ENCODE assay signal across 8 cellular contexts in genomic region chr6:32178547-32179440, GRCh38. TPM values are rescaled to one million over a fixed set of nuclear protein-coding genes. Genes with fewer than 3 reads are reported as not detected.
DNase-seq lines count a peak whose midpoint lies in the region; ATAC-seq, FAIRE-seq and TF ChIP-seq lines count a peak whose summit lies in the region.

No MANE protein-coding gene starts in this region.

- intact Hi-C loops in IMR-90 (cut with micrococcal nuclease) = loop anchor here (5.0 kb wide), 1 partner anchor 61 kb away; no protein-coding TSS in a partner anchor
- intact Hi-C loops in K562 (cut with micrococcal nuclease) = loop anchor here (2.0 to 10.0 kb wide), 3 partner anchors 60 to 514 kb away; partner anchors contain the start of genes C6orf47, CSNK2B, GPANK1 and HSPA1B
- intact Hi-C loops in aorta (cut with DNase I) = loop anchor here in 1 of 2 donors (1.0 to 10.0 kb wide), 5 partner anchors 48 to 636 kb away; partner anchors contain the start of genes DDX39B, DXO, FKBPL and ZBTB12

- BruUV-seq in IMR-90 (replicated peaks; lab: Mats Ljungman, UMichigan) = no TSS peak
- TSS peak; percentile 71 for BruUV-seq in K562 (replicated peaks; lab: Mats Ljungman, UMichigan)

- TF ChIP-seq POLR2A in IMR-90 (IDR thresholded peaks at IDR 0.05; ENCODE audit: low read depth, low read length) (0 out of 2 replicates have a peak, but pooled peaks have one; percentile 1), K562 (conservative IDR thresholded peaks at IDR 0.05) (peak; percentile 4)

- H2AK5ac ChIP-seq in IMR-90 (ENCODE audit: low read depth, low read length) = peak overlapping the region; percentile 92

- peak overlapping the region; percentile 93 for H3K27ac Mint-ChIP-seq in memory B cell

- H2BK120ac ChIP-seq in IMR-90 (ENCODE audit: low read depth, low read length) = no peak overlapping the region

- FAIRE-seq in K562 (lab: Jason Lieb, UNC) = no peak

- no peak overlapping the region for H2BK20ac ChIP-seq in IMR-90 (ENCODE audit: low read depth, low read length)

- H4K20me1 ChIP-seq in IMR-90 (ENCODE audit: insufficient read depth, low read length) (peaks cover 3% of the 10 kb centered on the region; the same call in 1 of the 2 replicates), K562 (replicated peaks; ENCODE audit: control insufficient read depth, insufficient read depth, low read length) (no peaks in the 10 kb centered on the region)

- H3K27ac ChIP-seq in IMR-90 (ENCODE audit: insufficient read depth, low read length) = peak overlapping the region; percentile 69
- peak overlapping the region; percentile 94 for H3K27ac ChIP-seq in K562 (ENCODE audit: extremely low read depth, low read depth, low read length)
- H3K27ac ChIP-seq in aorta (ENCODE audit: low read depth in 1 of 2, low read length in 2 of 2) = peak overlapping the region in 1 of 2 donors; percentile 49

- H3K4me3 ChIP-seq in BJ (ENCODE audit: low read depth, low read length) (peak overlapping the region; percentile 97), IMR-90 (ENCODE audit: insufficient read depth, low read depth, low read length) (peak overlapping the region; percentile 65), K562 (peak overlapping the region; percentile 88), aorta (ENCODE audit: low read length in 2 of 2) (peak overlapping the region; percentile 45 to 54)

- H3K4me3 Mint-ChIP-seq in memory B cell = peak overlapping the region; percentile 89

- no peaks in the 10 kb centered on the region for H3K9me3 ChIP-seq in IMR-90 (ENCODE audit: control insufficient read depth, insufficient read depth, low read length)
- H3K9me3 ChIP-seq in K562 (replicated peaks; ENCODE audit: control insufficient read depth, insufficient read depth, low read depth, low read length) = no peaks in the 10 kb centered on the region
- H3K9me3 ChIP-seq in aorta (ENCODE audit: control insufficient read depth, low read length) = no peaks in the 10 kb centered on the region

- dilution Hi-C loops in IMR-90 (cut with HindIII; ENCODE audit: low sequenced_read_pairs, unreplicated experiment) = no loop called here

- H2BK5ac ChIP-seq in IMR-90 (ENCODE audit: low read depth, low read length, poor library complexity, severe bottlenecking) = peak overlapping the region; percentile 66

- 1 to 100% methylated on average over 1 to 10 of the region's 24 CpGs for WGBS in IMR-90 (ENCODE audit: extremely low coverage in 2 of 2, insufficient read length in 1 of 2), 2 experiments
- under 1% methylated on average over 24 of the region's 24 CpGs for WGBS in K562 (ENCODE audit: insufficient coverage, low coverage, missing lambda C conversion rate)
- WGBS in aorta, 2 donors = 3 to 4% methylated on average over 24 of the region's 24 CpGs

- H4K8ac ChIP-seq in IMR-90 (ENCODE audit: low read depth in 2 of 2, low read length in 2 of 2) = peak overlapping the region; percentile 58 to 70; a peak in 2 of 4 replicates

- POLR2A ChIA-PET in BJ (lab: Charles Lee) = no interaction called here
- POLR2A ChIA-PET in IMR-90 (lab: Charles Lee; ENCODE audit: unreplicated experiment) = no interaction called here
- POLR2A ChIA-PET in K562 (lab: Yijun Ruan, JAX) = interaction anchor here (0.6 to 4.5 kb wide), 9 partner anchors 11 to 794 kb away, joined by 3 to 30 read pairs (median 6); partner anchors contain the start of genes ATF6B, EGFL8, FKBPL and PBX2

- H3K9me3 Mint-ChIP-seq in memory B cell = peaks cover 1% of the 10 kb centered on the region

- in situ Hi-C loops in IMR-90 (cut with MboI; ENCODE audit: low sequenced_read_pairs) (loop anchor here (10.0 to 25.0 kb wide), 2 partner anchors 204 to 784 kb away; partner anchors contain the start of genes BRD2, DXO and HLA-DMA), K562 (cut with MboI) (no loop called here)

- H3K4ac ChIP-seq in IMR-90 (ENCODE audit: low read depth, low read length) = peak overlapping the region; percentile 87

- peak overlapping the region; percentile 85 for H4K91ac ChIP-seq in IMR-90 (ENCODE audit: insufficient read depth, low read depth, low read length)

- H3K36me3 ChIP-seq in BJ (ENCODE audit: control insufficient read depth, insufficient read depth, low read length) (peaks cover 15% of the 10 kb centered on the region), IMR-90 (ENCODE audit: control insufficient read depth, insufficient read depth, low read length) (peaks cover 18% of the 10 kb centered on the region; the same call in 1 of the 2 replicates), K562 (ENCODE audit: control insufficient read depth, insufficient read depth, low read length) (peaks cover 56% of the 10 kb centered on the region; the same call in 2 of the 3 replicates), aorta (ENCODE audit: control insufficient read depth in 1 of 2, insufficient read depth in 2 of 2, low read length in 1 of 2) (no peaks in the 10 kb centered on the region)

- TF ChIP-seq EP300 in K562 (IDR thresholded peaks at IDR 0.05; ENCODE audit: low read length) = no peak; the same call in 1 of the 2 replicates

- H3K18ac ChIP-seq in IMR-90 (ENCODE audit: low read depth, low read length) = peak overlapping the region; percentile 3; the same call in 1 of the 2 replicates

- H3K56ac ChIP-seq in IMR-90 (ENCODE audit: extremely low read depth, insufficient read depth, low read length) = peak overlapping the region; percentile 46; the same call in 1 of the 2 replicates

- peak overlapping the region; percentile 95 for H3K14ac ChIP-seq in IMR-90 (replicated peaks; ENCODE audit: low read depth, low read length)

- H2AFZ ChIP-seq in IMR-90 (replicated peaks; ENCODE audit: low read length, poor library complexity) (peak overlapping the region; percentile 85), K562 (ENCODE audit: low read depth, low read length) (peak overlapping the region; percentile 71)

- no peak overlapping the region; the same call in 2 of the 3 replicates for H2BK15ac ChIP-seq in IMR-90 (ENCODE audit: low read depth, low read length)

- ATAC-seq in IMR-90 (ENCODE audit: low read depth) = no peak
- ATAC-seq in K562 = peak; percentile 11
- no peak for ATAC-seq in memory B cell (ENCODE audit: low read depth)
- ATAC-seq in aorta (ENCODE audit: low FRiP score) = no peak
- no peak for ATAC-seq in omental fat pad (ENCODE audit: low FRiP score)
- ATAC-seq in GM19324 (IDR thresholded peaks at IDR 0.05; ENCODE audit: low FRiP score, unreplicated experiment) = no peak

- H2AK9ac ChIP-seq in IMR-90 (replicated peaks; ENCODE audit: low read depth, low read length, poor library complexity) = peak overlapping the region; percentile 92

- H3K4me1 ChIP-seq in IMR-90 (ENCODE audit: control insufficient read depth, insufficient read depth, low read length) (peaks cover 5% of the 10 kb centered on the region), K562 (replicated peaks in 1 of 2; ENCODE audit: control insufficient read depth in 2 of 2, insufficient read depth in 2 of 2, low read length in 2 of 2) (peaks cover 48 to 57% of the 10 kb centered on the region in 2 experiments), aorta (ENCODE audit: control insufficient read depth in 1 of 2, insufficient read depth in 2 of 2, low read length in 2 of 2) (peaks cover 0 to 2% of the 10 kb centered on the region in 2 donors)

- H3K27me3 ChIP-seq in BJ (ENCODE audit: control insufficient read depth, insufficient read depth, low read length) (no peaks in the 10 kb centered on the region), IMR-90 (ENCODE audit: control insufficient read depth, insufficient read depth, low read length) (no peaks in the 10 kb centered on the region), K562 (ENCODE audit: control insufficient read depth in 2 of 2, insufficient read depth in 2 of 2, low read length in 2 of 2) (no peaks in the 10 kb centered on the region), aorta (ENCODE audit: control insufficient read depth in 1 of 2, insufficient read depth in 2 of 2, low read length in 1 of 2) (no peaks in the 10 kb centered on the region)

- H3K9ac ChIP-seq in IMR-90 (ENCODE audit: low read depth, low read length) (peak overlapping the region; percentile 92), K562 (ENCODE audit: insufficient read depth in 1 of 2, low read depth in 2 of 2, low read length in 2 of 2) (peak overlapping the region; percentile 86 to 91)

- DNase-seq in BJ (ENCODE audit: low read depth) (no peak), IMR-90 (no peak), K562 (ENCODE audit: extremely low read depth in 1 of 4, low spot score in 3 of 4) (peak; percentile 37 to 59 (median 54)), memory B cell (ENCODE audit: low spot score in 2 of 2) (no peak), aorta (no peak), omental fat pad (ENCODE audit: low spot score) (no peak), NCI-H1105 (lab: John Stamatoyannopoulos, UW) (no peak)

- peaks cover 67% of the 10 kb centered on the region for H3K79me2 ChIP-seq in K562 (ENCODE audit: control insufficient read depth, insufficient read depth, low read length)

- H3K4me1 Mint-ChIP-seq in memory B cell = peaks cover 52% of the 10 kb centered on the region

- TF ChIP-seq RAD21 in IMR-90 (IDR thresholded peaks at IDR 0.05; ENCODE audit: low read length) (no peak), K562 (CRISPR knock-in tag; conservative IDR thresholded peaks at IDR 0.05 in 1 of 2, IDR thresholded peaks at IDR 0.05 in 1 of 2) (no peak)

- TF ChIP-seq CTCF in BJ (IDR thresholded peaks at IDR 0.05; ENCODE audit: insufficient read depth, low read depth, low read length) (no peak), IMR-90 (conservative IDR thresholded peaks at IDR 0.05; ENCODE audit: low read depth, low read length) (no peak), K562 (IDR thresholded peaks at IDR 0.05 in 2 of 3, conservative IDR thresholded peaks at IDR 0.05 in 1 of 3; ENCODE audit: insufficient read depth in 2 of 3, low read depth in 1 of 3, low read length in 3 of 3) (no peak; a peak in 1 of 6 replicates), omental fat pad (IDR thresholded peaks at IDR 0.05) (no peak)

- no peaks in the 10 kb centered on the region for H3K27me3 Mint-ChIP-seq in memory B cell

- peak overlapping the region; percentile 86 for H3K23ac ChIP-seq in IMR-90 (ENCODE audit: low read depth, low read length)

- H3K9me1 ChIP-seq in IMR-90 (ENCODE audit: insufficient read depth, low read length) (peaks cover 19% of the 10 kb centered on the region), K562 (ENCODE audit: control insufficient read depth, insufficient read depth, low read length) (peaks cover 7% of the 10 kb centered on the region)

- H3K79me1 ChIP-seq in IMR-90 (ENCODE audit: low read depth in 1 of 2, low read length in 2 of 2) = peaks cover 22 to 50% of the 10 kb centered on the region in 2 experiments

- peak overlapping the region; percentile 38 for H4K5ac ChIP-seq in IMR-90 (ENCODE audit: low read depth, low read length)

- H3K4me2 ChIP-seq in IMR-90 (ENCODE audit: low read depth, low read length) = peak overlapping the region; percentile 99
- H3K4me2 ChIP-seq in K562 (ENCODE audit: insufficient read depth, low read length) = peak overlapping the region; percentile 100

- CTCF ChIA-PET in BJ (lab: Yijun Ruan, JAX) = interaction anchor here (0.6 to 1.5 kb wide), 2 partner anchors 17 to 774 kb away, joined by 4 to 5 read pairs; partner anchors contain the start of gene HLA-DMA
- CTCF ChIA-PET in IMR-90 (lab: Yijun Ruan, JAX) = interaction anchor here (0.6 kb wide), 1 partner anchor 190 kb away, joined by 4 read pairs; no protein-coding TSS in a partner anchor
- CTCF ChIA-PET in K562 (lab: Yijun Ruan, JAX; ENCODE audit: low intra/inter-chr PET ratio) = no interaction called here

- peaks cover 16% of the 10 kb centered on the region for H3K36me3 Mint-ChIP-seq in memory B cell

RNA-seq across cellular contexts. Expression of gene RNF5, which starts 0.6 kb away (rescaled TPM):
- polyA plus RNA-seq in BJ (2011; rRNA removed) = 40.2 and 44.4 TPM in 2 replicates
- polyA minus RNA-seq in BJ (2011; rRNA and poly(A)+ RNA removed) = 16.2 and 22.9 TPM in 2 replicates
- total RNA-seq in IMR-90 (2012; rRNA removed) = 18.8 and 28.1 TPM in 2 replicates
- polyA plus RNA-seq in IMR-90 (2012; rRNA removed) = 34.1 and 41.4 TPM in 2 replicates
- 33.4 and 41.0 TPM in 2 replicates for polyA plus RNA-seq in IMR-90 (2012; cell fraction: cytosol; rRNA removed)
- polyA plus RNA-seq in IMR-90 (2012; cell fraction: nucleus; rRNA removed; ENCODE audit: low replicate concordance) = 16.1 and 29.7 TPM in 2 replicates
- total RNA-seq in K562 (2011; cell fraction: chromatin; rRNA removed; ENCODE audit: low replicate concordance) = 19.1 and 20.3 TPM in 2 replicates
- 21.5 and 22.6 TPM in 2 replicates for total RNA-seq in K562 (2011; cell fraction: nucleolus; rRNA removed)
- total RNA-seq in K562 (2011; cell fraction: nucleoplasm; rRNA removed) = 36.4 and 49.9 TPM in 2 replicates
- 129 and 156 TPM in 2 replicates for total RNA-seq in K562 (2014; rRNA removed)
- total RNA-seq in K562 (2014; rRNA removed; fragmentation: Illumina TruSeq; extraction: Trizol) = 123 and 128 TPM in 2 replicates
- total RNA-seq in K562 (2015; rRNA removed; fragmentation: Illumina TruSeq; extraction: Trizol) = 99.1 and 110 TPM in 2 replicates
- 149 and 154 TPM in 2 replicates for total RNA-seq in K562 (2021)
- 161 and 163 TPM in 2 replicates for polyA plus RNA-seq in K562 (2011; rRNA removed)
- polyA plus RNA-seq in K562 (2011; cell fraction: cytosol; rRNA removed) = 240 and 251 TPM in 2 replicates
- polyA plus RNA-seq in K562 (2011; cell fraction: nucleus; rRNA removed) = 54.9 and 71.1 TPM in 2 replicates
- 213 and 399 TPM in 2 replicates for polyA plus RNA-seq in K562 (2012)
- polyA plus RNA-seq in K562 (2014; fragmentation: Illumina TruSeq; extraction: Trizol) = 227 and 245 TPM in 2 replicates
- 10 to 100 TPM; 62.2 to 95.5 TPM for polyA plus RNA-seq in K562 (2014; fragmentation: Nextera tagmentation; extraction: Ambion mirVana)
- 207 and 223 TPM in 2 replicates for polyA plus RNA-seq in K562 (2014; rRNA removed)
- polyA minus RNA-seq in K562 (2011; rRNA and poly(A)+ RNA removed) = 48.7 TPM in 2 replicates
- 29.3 and 40.5 TPM in 2 replicates for polyA minus RNA-seq in K562 (2011; cell fraction: cytosol; rRNA and poly(A)+ RNA removed)
- 9.3 and 18.2 TPM in 2 replicates for polyA minus RNA-seq in K562 (2011; cell fraction: nucleus; rRNA and poly(A)+ RNA removed)
- 10 to 100 TPM; 35.0 to 44.5 TPM for total RNA-seq in aorta
- 100 to 1,000 TPM in 1 of 2 donors, 10 to 100 TPM in 1; 64.1 to 109 TPM for polyA plus RNA-seq in aorta
- total RNA-seq in omental fat pad = 10 to 100 TPM; 35.1 to 59.1 (median 50.6) TPM

RNA-seq across cellular contexts. Expression of gene AGPAT1, which starts 2.9 kb away (rescaled TPM):
- polyA plus RNA-seq in BJ (2011; rRNA removed) (117 and 158 TPM in 2 replicates), IMR-90 (2012; rRNA removed) (116 and 126 TPM in 2 replicates), K562 (2011; rRNA removed) (78.7 and 138 TPM in 2 replicates), K562 (2014; fragmentation: Illumina TruSeq; extraction: Trizol) (165 and 176 TPM in 2 replicates), K562 (2014; fragmentation: Nextera tagmentation; extraction: Ambion mirVana) (10 to 100 TPM; 37.9 to 43.6 TPM), K562 (2014; rRNA removed) (78.2 and 78.4 TPM in 2 replicates), aorta (10 to 100 TPM; 42.9 to 54.8 TPM)
- polyA minus RNA-seq in BJ (2011; rRNA and poly(A)+ RNA removed) = 114 and 212 TPM in 2 replicates
- total RNA-seq in IMR-90 (2012; rRNA removed) (27.2 TPM in 2 replicates), K562 (2014; rRNA removed) (69.4 and 115 TPM in 2 replicates), K562 (2014; rRNA removed; fragmentation: Illumina TruSeq; extraction: Trizol) (45.4 and 51.9 TPM in 2 replicates), K562 (2015; rRNA removed; fragmentation: Illumina TruSeq; extraction: Trizol) (53.2 and 54.1 TPM in 2 replicates), K562 (2021) (107 and 109 TPM in 2 replicates), aorta (10 to 100 TPM; 36.2 to 41.7 TPM), omental fat pad (10 to 100 TPM; 26.4 to 40.9 (median 35.7) TPM)
- 104 and 146 TPM in 2 replicates for polyA plus RNA-seq in IMR-90 (2012; cell fraction: cytosol; rRNA removed)
- 76.1 and 123 TPM in 2 replicates for polyA plus RNA-seq in IMR-90 (2012; cell fraction: nucleus; rRNA removed; ENCODE audit: low replicate concordance)
- total RNA-seq in K562 (2011; cell fraction: chromatin; rRNA removed; ENCODE audit: low replicate concordance) = 57.1 and 153 TPM in 2 replicates
- total RNA-seq in K562 (2011; cell fraction: nucleolus; rRNA removed) = 190 and 234 TPM in 2 replicates
- 210 and 316 TPM in 2 replicates for total RNA-seq in K562 (2011; cell fraction: nucleoplasm; rRNA removed)
- polyA plus RNA-seq in K562 (2011; cell fraction: cytosol; rRNA removed) = 220 and 272 TPM in 2 replicates
- 108 and 142 TPM in 2 replicates for polyA plus RNA-seq in K562 (2011; cell fraction: nucleus; rRNA removed)
- 133 and 141 TPM in 2 replicates for polyA plus RNA-seq in K562 (2012)
- polyA minus RNA-seq in K562 (2011; rRNA and poly(A)+ RNA removed) = 92.5 and 120 TPM in 2 replicates
- 98.4 and 124 TPM in 2 replicates for polyA minus RNA-seq in K562 (2011; cell fraction: cytosol; rRNA and poly(A)+ RNA removed)
- polyA minus RNA-seq in K562 (2011; cell fraction: nucleus; rRNA and poly(A)+ RNA removed) = 25.2 and 30.5 TPM in 2 replicates

RNA-seq across cellular contexts. Expression of gene AGER, which starts 5.3 kb away (rescaled TPM):
- 2.4 and 2.6 TPM in 2 replicates for polyA plus RNA-seq in BJ (2011; rRNA removed)
- 0.36 and 1.00 TPM in 2 replicates for polyA minus RNA-seq in BJ (2011; rRNA and poly(A)+ RNA removed)
- 0.18 and 0.28 TPM in 2 replicates for total RNA-seq in IMR-90 (2012; rRNA removed)
- polyA plus RNA-seq in IMR-90 (2012; rRNA removed) = 4.2 and 4.9 TPM in 2 replicates
- polyA plus RNA-seq in IMR-90 (2012; cell fraction: cytosol; rRNA removed) = 1.1 and 2.2 TPM in 2 replicates
- 30.4 and 52.1 TPM in 2 replicates for polyA plus RNA-seq in IMR-90 (2012; cell fraction: nucleus; rRNA removed; ENCODE audit: low replicate concordance)
- 28.3 and 66.0 TPM in 2 replicates for total RNA-seq in K562 (2011; cell fraction: chromatin; rRNA removed; ENCODE audit: low replicate concordance)
- total RNA-seq in K562 (2011; cell fraction: nucleolus; rRNA removed) = 35.5 and 36.5 TPM in 2 replicates
- 27.8 and 29.8 TPM in 2 replicates for total RNA-seq in K562 (2011; cell fraction: nucleoplasm; rRNA removed)
- total RNA-seq in K562 (2014; rRNA removed) = 5.3 and 6.2 TPM in 2 replicates
- total RNA-seq in K562 (2014; rRNA removed; fragmentation: Illumina TruSeq; extraction: Trizol) = 2.0 and 2.2 TPM in 2 replicates
- 3.0 and 3.6 TPM in 2 replicates for total RNA-seq in K562 (2015; rRNA removed; fragmentation: Illumina TruSeq; extraction: Trizol)
- total RNA-seq in K562 (2021) = 7.8 and 11.5 TPM in 2 replicates
- 4.1 and 7.9 TPM in 2 replicates for polyA plus RNA-seq in K562 (2011; rRNA removed)
- polyA plus RNA-seq in K562 (2011; cell fraction: cytosol; rRNA removed) = 2.4 and 3.1 TPM in 2 replicates
- polyA plus RNA-seq in K562 (2011; cell fraction: nucleus; rRNA removed) = 75.1 and 86.2 TPM in 2 replicates
- 11.6 and 18.0 TPM in 2 replicates for polyA plus RNA-seq in K562 (2012)
- polyA plus RNA-seq in K562 (2014; fragmentation: Illumina TruSeq; extraction: Trizol) = 5.8 and 8.2 TPM in 2 replicates
- polyA plus RNA-seq in K562 (2014; fragmentation: Nextera tagmentation; extraction: Ambion mirVana) = 1 to 10 TPM; 1.2 to 1.8 TPM
- polyA plus RNA-seq in K562 (2014; rRNA removed) = 10.9 and 11.1 TPM in 2 replicates
- polyA minus RNA-seq in K562 (2011; rRNA and poly(A)+ RNA removed) = 0.78 and 0.81 TPM in 2 replicates
- polyA minus RNA-seq in K562 (2011; cell fraction: cytosol; rRNA and poly(A)+ RNA removed) = not detected in 2 replicates
- polyA minus RNA-seq in K562 (2011; cell fraction: nucleus; rRNA and poly(A)+ RNA removed) = 5.3 and 7.3 TPM in 2 replicates
- total RNA-seq in aorta = 10 to 100 TPM in 1 of 2 donors, 1 to 10 TPM in 1; 6.4 to 12.7 TPM
- 10 to 100 TPM in 1 of 2 donors, 1 to 10 TPM in 1; 1.4 to 16.5 TPM for polyA plus RNA-seq in aorta
- 1 to 10 TPM in 3 of 4 donors, under 1 TPM in 1; 0.48 to 9.3 (median 1.2) TPM for total RNA-seq in omental fat pad

RNA-seq across cellular contexts. Expression of gene PBX2, which starts 11.2 kb away (rescaled TPM):
- polyA plus RNA-seq in BJ (2011; rRNA removed) (59.5 and 73.5 TPM in 2 replicates), IMR-90 (2012; rRNA removed) (56.8 and 58.0 TPM in 2 replicates), K562 (2011; rRNA removed) (123 and 127 TPM in 2 replicates), K562 (2014; fragmentation: Illumina TruSeq; extraction: Trizol) (108 and 119 TPM in 2 replicates), K562 (2014; fragmentation: Nextera tagmentation; extraction: Ambion mirVana) (1 to 10 TPM; 1.9 to 2.8 TPM), K562 (2014; rRNA removed) (117 and 134 TPM in 2 replicates), aorta (10 to 100 TPM; 11.5 to 64.0 TPM)
- polyA minus RNA-seq in BJ (2011; rRNA and poly(A)+ RNA removed) = 19.9 and 41.0 TPM in 2 replicates
- total RNA-seq in IMR-90 (2012; rRNA removed) (13.9 and 17.7 TPM in 2 replicates), K562 (2014; rRNA removed) (55.6 and 63.8 TPM in 2 replicates), K562 (2014; rRNA removed; fragmentation: Illumina TruSeq; extraction: Trizol) (44.0 and 45.1 TPM in 2 replicates), K562 (2015; rRNA removed; fragmentation: Illumina TruSeq; extraction: Trizol) (60.0 and 62.5 TPM in 2 replicates), K562 (2021) (106 and 126 TPM in 2 replicates), aorta (10 to 100 TPM; 66.0 to 91.2 TPM), omental fat pad (10 to 100 TPM; 27.7 to 65.3 (median 34.6) TPM)
- polyA plus RNA-seq in IMR-90 (2012; cell fraction: cytosol; rRNA removed) = 28.8 and 42.1 TPM in 2 replicates
- polyA plus RNA-seq in IMR-90 (2012; cell fraction: nucleus; rRNA removed; ENCODE audit: low replicate concordance) = 262 and 270 TPM in 2 replicates
- total RNA-seq in K562 (2011; cell fraction: chromatin; rRNA removed; ENCODE audit: low replicate concordance) = 227 and 442 TPM in 2 replicates
- total RNA-seq in K562 (2011; cell fraction: nucleolus; rRNA removed) = 178 and 203 TPM in 2 replicates
- 185 and 217 TPM in 2 replicates for total RNA-seq in K562 (2011; cell fraction: nucleoplasm; rRNA removed)
- 105 and 142 TPM in 2 replicates for polyA plus RNA-seq in K562 (2011; cell fraction: cytosol; rRNA removed)
- 340 and 411 TPM in 2 replicates for polyA plus RNA-seq in K562 (2011; cell fraction: nucleus; rRNA removed)
- polyA plus RNA-seq in K562 (2012) = 110 and 127 TPM in 2 replicates
- polyA minus RNA-seq in K562 (2011; rRNA and poly(A)+ RNA removed) = 55.9 and 77.0 TPM in 2 replicates
- polyA minus RNA-seq in K562 (2011; cell fraction: cytosol; rRNA and poly(A)+ RNA removed) = 46.1 and 60.9 TPM in 2 replicates
- polyA minus RNA-seq in K562 (2011; cell fraction: nucleus; rRNA and poly(A)+ RNA removed) = 68.7 and 70.2 TPM in 2 replicates

RNA-seq across cellular contexts. Expression of gene GPSM3, which starts 13.6 kb away (rescaled TPM):
- polyA plus RNA-seq in BJ (2011; rRNA removed) = 9.8 and 13.3 TPM in 2 replicates
- 6.9 and 8.3 TPM in 2 replicates for polyA minus RNA-seq in BJ (2011; rRNA and poly(A)+ RNA removed)
- 3.0 and 3.9 TPM in 2 replicates for total RNA-seq in IMR-90 (2012; rRNA removed)
- 9.8 and 12.2 TPM in 2 replicates for polyA plus RNA-seq in IMR-90 (2012; rRNA removed)
- polyA plus RNA-seq in IMR-90 (2012; cell fraction: cytosol; rRNA removed) = 6.9 and 7.5 TPM in 2 replicates
- 6.9 and 8.2 TPM in 2 replicates for polyA plus RNA-seq in IMR-90 (2012; cell fraction: nucleus; rRNA removed; ENCODE audit: low replicate concordance)
- 11.8 and 26.5 TPM in 2 replicates for total RNA-seq in K562 (2011; cell fraction: chromatin; rRNA removed; ENCODE audit: low replicate concordance)
- 15.2 and 18.8 TPM in 2 replicates for total RNA-seq in K562 (2011; cell fraction: nucleolus; rRNA removed)
- 22.7 and 30.8 TPM in 2 replicates for total RNA-seq in K562 (2011; cell fraction: nucleoplasm; rRNA removed)
- 40.5 and 45.0 TPM in 2 replicates for total RNA-seq in K562 (2014; rRNA removed)
- 13.5 and 14.0 TPM in 2 replicates for total RNA-seq in K562 (2014; rRNA removed; fragmentation: Illumina TruSeq; extraction: Trizol)
- 22.3 and 22.4 TPM in 2 replicates for total RNA-seq in K562 (2015; rRNA removed; fragmentation: Illumina TruSeq; extraction: Trizol)
- total RNA-seq in K562 (2021) = 37.3 and 42.6 TPM in 2 replicates
- 24.4 and 51.8 TPM in 2 replicates for polyA plus RNA-seq in K562 (2011; rRNA removed)
- 44.6 and 52.4 TPM in 2 replicates for polyA plus RNA-seq in K562 (2011; cell fraction: cytosol; rRNA removed)
- polyA plus RNA-seq in K562 (2011; cell fraction: nucleus; rRNA removed) = 32.8 and 42.4 TPM in 2 replicates
- polyA plus RNA-seq in K562 (2012) = 34.2 and 146 TPM in 2 replicates
- polyA plus RNA-seq in K562 (2014; fragmentation: Illumina TruSeq; extraction: Trizol) = 39.6 and 46.5 TPM in 2 replicates
- polyA plus RNA-seq in K562 (2014; fragmentation: Nextera tagmentation; extraction: Ambion mirVana) = 1 to 10 TPM; 5.3 to 5.7 TPM
- polyA plus RNA-seq in K562 (2014; rRNA removed) = 32.2 and 35.1 TPM in 2 replicates
- 8.6 and 11.3 TPM in 2 replicates for polyA minus RNA-seq in K562 (2011; rRNA and poly(A)+ RNA removed)
- 17.9 and 19.4 TPM in 2 replicates for polyA minus RNA-seq in K562 (2011; cell fraction: cytosol; rRNA and poly(A)+ RNA removed)
- polyA minus RNA-seq in K562 (2011; cell fraction: nucleus; rRNA and poly(A)+ RNA removed) = 4.0 and 7.3 TPM in 2 replicates
- 10 to 100 TPM; 20.1 to 26.2 TPM for total RNA-seq in aorta
- 10 to 100 TPM in 1 of 2 donors, 1 to 10 TPM in 1; 5.4 to 31.1 TPM for polyA plus RNA-seq in aorta
- total RNA-seq in omental fat pad = 10 to 100 TPM in 3 of 4 donors, 1 to 10 TPM in 1; 9.7 to 28.3 (median 23.2) TPM

Comparison
In these comparisons a context has a peak if more than half of its experiments do, and no peak if none do; other contexts are left out.
1. DNase-seq: peak in K562 (4 of 4); none in BJ (single experiment), IMR-90 (single experiment), memory B cell (0 of 2), aorta (0 of 2), omental fat pad (single experiment) and NCI-H1105 (single experiment).
2. Peak in every context shown above with its lines, with median percentiles within 50 percentile points of each other: H3K4me3 ChIP-seq.